ENCODE assay signal across 8 cellular contexts in the genomic region with DNA sequence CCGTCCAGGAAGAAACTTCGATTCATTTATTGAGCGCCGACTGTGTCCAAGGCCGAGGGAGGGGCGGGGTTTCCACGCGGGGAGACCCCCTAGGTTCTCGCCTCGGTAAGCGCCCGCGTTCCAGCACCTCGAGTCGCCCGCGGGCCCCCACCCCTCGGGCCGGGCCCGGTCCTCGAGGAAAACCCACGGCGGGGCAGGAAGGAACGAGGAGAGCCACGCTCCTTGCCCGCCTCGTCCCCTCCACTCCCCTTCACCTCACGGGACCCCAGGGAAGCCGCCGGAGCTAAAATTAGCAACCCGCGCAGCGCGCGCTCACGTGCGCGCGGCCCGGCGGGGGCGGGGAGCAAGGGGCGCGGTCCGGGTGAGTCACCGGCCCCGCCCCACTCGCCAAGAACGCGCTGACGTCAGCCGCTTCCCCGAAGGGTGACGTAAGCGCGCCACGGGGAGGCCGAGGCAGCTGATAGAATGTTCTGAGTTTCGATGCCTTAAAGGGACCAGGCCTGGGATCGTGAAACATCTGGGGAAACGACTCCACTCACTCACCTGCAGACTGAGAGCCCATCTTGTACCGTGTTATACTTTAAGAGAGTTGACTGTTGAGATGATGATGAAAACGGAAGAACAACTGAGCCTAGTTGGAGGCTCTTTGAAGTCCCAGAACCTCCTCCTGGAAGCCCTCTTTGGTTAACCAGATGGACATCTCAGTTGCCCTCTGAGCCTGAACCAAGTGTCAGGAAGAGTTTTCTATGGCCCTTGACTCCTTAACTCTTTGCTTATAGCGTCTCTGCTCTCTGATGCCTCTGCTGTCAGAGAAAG. TPM values are rescaled to one million over a fixed set of nuclear protein-coding genes. Genes with fewer than 3 reads are reported as not detected.
DNase-seq lines count a peak whose midpoint lies in the region; ATAC-seq, FAIRE-seq and TF ChIP-seq lines count a peak whose summit lies in the region.

No MANE protein-coding gene starts in this region.

- H3K36me3 ChIP-seq in kidney (ENCODE audit: control insufficient read depth in 1 of 2, insufficient read depth in 2 of 2, low read length in 2 of 2): no peaks in the 10 kb centered on the region

- H3K27ac ChIP-seq in kidney (ENCODE audit: low read depth in 2 of 2, low read length in 2 of 2): peak overlapping the region; percentile 89 to 90

- DNase-seq in AML-193 (lab: John Stamatoyannopoulos, UW): peak; percentile 68 to 77
- DNase-seq in NCI-H345 treated with DMSO at 0.1 percent for 48 hours (lab: John Stamatoyannopoulos, UW; ENCODE audit: unreplicated experiment): peak; percentile 82
- DNase-seq in activated CD4-positive, alpha-beta T cell treated with anti-CD3 and anti-CD28 coated beads for 1 hour: peak; percentile 89
- peak; percentile 95 for DNase-seq in cerebellum (ENCODE audit: low spot score)
- DNase-seq in kidney: peak; percentile 97
- peak; percentile 84 to 86 for DNase-seq in stimulated activated CD4-positive, alpha-beta T cell treated with anti-CD3 and anti-CD28 coated beads, Interleukin-15, amount 100 ng/mL, for 1 hour (ENCODE audit: low read depth in 1 of 2, low spot score in 1 of 2)

- no peak for FAIRE-seq in kidney (lab: Jason Lieb, UNC)

- H3K9me3 ChIP-seq in kidney (ENCODE audit: control insufficient read depth in 1 of 2, low read length in 2 of 2): peaks cover 0 to 2% of the 10 kb centered on the region in 2 donors

- peak overlapping the region; percentile 79 to 94 for H3K9ac ChIP-seq in kidney (ENCODE audit: low read length in 2 of 2)

- ATAC-seq in GM19035 (IDR thresholded peaks at IDR 0.05; ENCODE audit: unreplicated experiment) (peak; percentile 92), HG03280 (IDR thresholded peaks at IDR 0.05; ENCODE audit: unreplicated experiment) (peak; percentile 97)

- peaks cover 0 to 3% of the 10 kb centered on the region in 2 donors for H3K4me1 ChIP-seq in kidney (ENCODE audit: control insufficient read depth in 1 of 2, insufficient read depth in 1 of 2, low read depth in 1 of 2, low read length in 2 of 2)

- peak overlapping the region; percentile 64 to 75 for H3K4me3 ChIP-seq in kidney (ENCODE audit: low read length in 2 of 2)

- intact Hi-C loops in kidney (cut with DNase I): no loop called here

- TF ChIP-seq CTCF in kidney (IDR thresholded peaks at IDR 0.05; ENCODE audit: borderline replicate concordance, extremely low read depth, insufficient read depth): no peak

RNA-seq across cellular contexts. Expression of a gene that starts 49.7 kb away (rescaled TPM):
- total RNA-seq in cerebellum (1.5 TPM), kidney (12.8 TPM)
- polyA plus RNA-seq in kidney (ENCODE audit: insufficient read depth, low read depth, low replicate concordance): 14.6 TPM

Comparison
In these comparisons a context has a peak if more than half of its experiments do, and no peak if none do; other contexts are left out.
1. Peak in every context shown above with its lines: DNase-seq, ATAC-seq, H3K4me3 ChIP-seq and H3K27ac ChIP-seq.